Comparison of ENCODE assay signal across 8 cellular contexts in genomic region chr16:30209032-30209431, GRCh38. TPM values are rescaled to one million over a fixed set of nuclear protein-coding genes. Genes with fewer than 3 reads are reported as not detected.
DNase-seq lines count a peak whose midpoint lies in the region; ATAC-seq and TF ChIP-seq lines count a peak whose summit lies in the region.
"Not testable (repeated sequence)": the region's sequence is repeated elsewhere in the genome, so short reads cannot be mapped to it uniquely, and the experiment has no call there.

No MANE protein-coding gene starts in this region.

- TF ChIP-seq CTCF in CD14-positive monocyte (IDR thresholded peaks at IDR 0.05); colonic mucosa (IDR thresholded peaks at IDR 0.05); heart right ventricle (IDR thresholded peaks at IDR 0.05); mucosa of descending colon (IDR thresholded peaks at IDR 0.05): not testable (repeated sequence)

- not testable (repeated sequence) for H3K9me3 Mint-ChIP-seq in CD14-positive monocyte; activated CD4-positive, alpha-beta memory T cell treated with anti-CD3 and anti-CD28 coated beads, Interleukin-2, amount 10 ng/mL, durations not matched to agents 7 days and 5 days; stimulated activated effector memory CD8-positive, alpha-beta T cell treated with anti-CD3 and anti-CD28 coated beads, Interleukin-12 subunit alpha, Interleukin-12 subunit beta, amount 100 ng/mL, for 72 hours

- ATAC-seq in heart right ventricle (peak in 7 of 8 donors; percentile 59 to 88 (median 74)), mucosa of descending colon (peak; percentile 74)
- ATAC-seq in stimulated activated effector memory CD8-positive, alpha-beta T cell treated with anti-CD3 and anti-CD28 coated beads, Interleukin-12 subunit alpha, Interleukin-12 subunit beta, amount 100 ng/mL, for 72 hours: peak; percentile 34

- DNase-seq in CD14-positive monocyte (ENCODE audit: low spot score): peak; percentile 42
- peak; percentile 19 for DNase-seq in T follicular helper cell (ENCODE audit: low read depth)
- DNase-seq in activated CD4-positive, alpha-beta memory T cell treated with anti-CD3 and anti-CD28 coated beads, Interleukin-2, amount 10 ng/mL, durations not matched to agents 7 days and 5 days: peak; percentile 64
- peak; percentile 47 for DNase-seq in activated naive CD4-positive, alpha-beta T cell treated with Interleukin-2 at 50 U/mL for 16 hours
- peak; percentile 73 for DNase-seq in colonic mucosa
- DNase-seq in heart right ventricle: peak in 1 of 2 donors; percentile 51
- peak in 2 of 3 donors; percentile 77 to 87 for DNase-seq in mucosa of descending colon
- peak in 1 of 2 donors; percentile 53 for DNase-seq in stimulated activated effector memory CD8-positive, alpha-beta T cell treated with anti-CD3 and anti-CD28 coated beads, Interleukin-12 subunit alpha, Interleukin-12 subunit beta, amount 100 ng/mL, for 72 hours (ENCODE audit: low spot score in 2 of 2)

- intact Hi-C loops in CD14-positive monocyte (cut with micrococcal nuclease); colonic mucosa (cut with DNase I); heart right ventricle (cut with DNase I); mucosa of descending colon (cut with DNase I, micrococcal nuclease): not testable (repeated sequence)

- not testable (repeated sequence) for H3K27ac Mint-ChIP-seq in CD14-positive monocyte; stimulated activated effector memory CD8-positive, alpha-beta T cell treated with anti-CD3 and anti-CD28 coated beads, Interleukin-12 subunit alpha, Interleukin-12 subunit beta, amount 100 ng/mL, for 72 hours
- H3K27ac Mint-ChIP-seq in activated CD4-positive, alpha-beta memory T cell treated with anti-CD3 and anti-CD28 coated beads, Interleukin-2, amount 10 ng/mL, durations not matched to agents 7 days and 5 days: peak overlapping the region; percentile 40

- not testable (repeated sequence) for H3K36me3 ChIP-seq in colonic mucosa; heart right ventricle; mucosa of descending colon (ENCODE audit: low read depth)

- not testable (repeated sequence) for H3K27me3 ChIP-seq in colonic mucosa, heart right ventricle

- H3K27ac ChIP-seq in colonic mucosa, heart right ventricle: not testable (repeated sequence)

- not testable (repeated sequence) for H3K27me3 Mint-ChIP-seq in CD14-positive monocyte (ENCODE audit: low read depth in 3 of 3); activated CD4-positive, alpha-beta memory T cell treated with anti-CD3 and anti-CD28 coated beads, Interleukin-2, amount 10 ng/mL, durations not matched to agents 7 days and 5 days

- not testable (repeated sequence) for H3K4me3 ChIP-seq in colonic mucosa, heart right ventricle, mucosa of descending colon

- not testable (repeated sequence) for H3K4me3 Mint-ChIP-seq in CD14-positive monocyte; stimulated activated effector memory CD8-positive, alpha-beta T cell treated with anti-CD3 and anti-CD28 coated beads, Interleukin-12 subunit alpha, Interleukin-12 subunit beta, amount 100 ng/mL, for 72 hours
- peak overlapping the region; percentile 39 for H3K4me3 Mint-ChIP-seq in activated CD4-positive, alpha-beta memory T cell treated with anti-CD3 and anti-CD28 coated beads, Interleukin-2, amount 10 ng/mL, durations not matched to agents 7 days and 5 days

- CTCF ChIA-PET in activated CD4-positive, alpha-beta memory T cell treated with anti-CD3 and anti-CD28 coated beads, Interleukin-2, amount 10 ng/mL, durations not matched to agents 7 days and 5 days (lab: Charles Lee): not testable (repeated sequence)

- not testable (repeated sequence) for H3K9me3 ChIP-seq in colonic mucosa, heart right ventricle, mucosa of descending colon

- 21 to 78% methylated on average over 4 of the region's 6 CpGs for WGBS in heart right ventricle, 2 donors

- H3K4me1 Mint-ChIP-seq in CD14-positive monocyte; activated CD4-positive, alpha-beta memory T cell treated with anti-CD3 and anti-CD28 coated beads, Interleukin-2, amount 10 ng/mL, durations not matched to agents 7 days and 5 days; stimulated activated effector memory CD8-positive, alpha-beta T cell treated with anti-CD3 and anti-CD28 coated beads, Interleukin-12 subunit alpha, Interleukin-12 subunit beta, amount 100 ng/mL, for 72 hours: not testable (repeated sequence)

- H3K36me3 Mint-ChIP-seq in CD14-positive monocyte; activated CD4-positive, alpha-beta memory T cell treated with anti-CD3 and anti-CD28 coated beads, Interleukin-2, amount 10 ng/mL, durations not matched to agents 7 days and 5 days (ENCODE audit: low read depth); stimulated activated effector memory CD8-positive, alpha-beta T cell treated with anti-CD3 and anti-CD28 coated beads, Interleukin-12 subunit alpha, Interleukin-12 subunit beta, amount 100 ng/mL, for 72 hours: not testable (repeated sequence)

- POLR2A ChIA-PET in activated CD4-positive, alpha-beta memory T cell treated with anti-CD3 and anti-CD28 coated beads, Interleukin-2, amount 10 ng/mL, durations not matched to agents 7 days and 5 days (lab: Charles Lee): not testable (repeated sequence)

- H3K9ac ChIP-seq in colonic mucosa (ENCODE audit: low read depth in 2 of 2, low read length in 2 of 2): not testable (repeated sequence)

- H3K4me1 ChIP-seq in colonic mucosa; heart right ventricle; mucosa of descending colon (ENCODE audit: low read depth): not testable (repeated sequence)

RNA-seq across cellular contexts. Expression of gene SULT1A3, which starts 10.0 kb away (rescaled TPM):
- polyA plus RNA-seq in CD14-positive monocyte (10 to 100 TPM; 20.9 to 28.3 TPM), heart right ventricle (10 to 100 TPM in 1 of 2 donors, 1 to 10 TPM in 1; 9.8 to 35.0 TPM)
- total RNA-seq in activated CD4-positive, alpha-beta memory T cell treated with anti-CD3 and anti-CD28 coated beads, Interleukin-2, amount 10 ng/mL, durations not matched to agents 7 days and 5 days: 10 to 100 TPM; 23.3 to 28.4 TPM
- total RNA-seq in colonic mucosa (10 to 100 TPM; 47.8 to 59.0 TPM), heart right ventricle (10 to 100 TPM in 2 of 10 donors, 1 to 10 TPM in 7, under 1 TPM in 1; 0.59 to 14.5 (median 5.9) TPM), mucosa of descending colon (10 to 100 TPM; 37.1 to 96.5 (median 66.7) TPM)

RNA-seq across cellular contexts. Expression of gene SLX1A, which starts 15.4 kb away (rescaled TPM):
- 100 to 1,000 TPM; 162 to 163 TPM for polyA plus RNA-seq in CD14-positive monocyte
- 100 to 1,000 TPM; 102 to 149 TPM for total RNA-seq in activated CD4-positive, alpha-beta memory T cell treated with anti-CD3 and anti-CD28 coated beads, Interleukin-2, amount 10 ng/mL, durations not matched to agents 7 days and 5 days
- total RNA-seq in colonic mucosa: 100 to 1,000 TPM in 1 of 2 donors, 10 to 100 TPM in 1; 70.2 to 114 TPM
- 10 to 100 TPM in 8 of 10 donors, 1 to 10 TPM in 2; 8.3 to 29.0 (median 17.7) TPM for total RNA-seq in heart right ventricle
- 10 to 100 TPM; 56.6 to 57.8 TPM for polyA plus RNA-seq in heart right ventricle
- total RNA-seq in mucosa of descending colon: 100 to 1,000 TPM in 1 of 3 donors, 10 to 100 TPM in 2; 52.8 to 100 (median 68.0) TPM

RNA-seq across cellular contexts. Expression of gene BOLA2B, which starts 15.6 kb away (rescaled TPM):
- 100 to 1,000 TPM; 105 to 160 TPM for polyA plus RNA-seq in CD14-positive monocyte
- total RNA-seq in activated CD4-positive, alpha-beta memory T cell treated with anti-CD3 and anti-CD28 coated beads, Interleukin-2, amount 10 ng/mL, durations not matched to agents 7 days and 5 days: 100 to 1,000 TPM; 145 to 146 TPM
- total RNA-seq in colonic mucosa: 100 to 1,000 TPM; 109 to 237 TPM
- 10 to 100 TPM; 38.2 to 74.4 (median 55.8) TPM for total RNA-seq in heart right ventricle
- polyA plus RNA-seq in heart right ventricle: 100 to 1,000 TPM; 193 to 226 TPM
- 100 to 1,000 TPM in 2 of 3 donors, 10 to 100 TPM in 1; 67.8 to 187 (median 152) TPM for total RNA-seq in mucosa of descending colon

RNA-seq across cellular contexts. Expression of gene CORO1A, which starts 25.6 kb away (rescaled TPM):
- polyA plus RNA-seq in CD14-positive monocyte (1,000 to 10,000 TPM; 1,314 to 1,346 TPM), heart right ventricle (10 to 100 TPM; 11.5 to 15.3 TPM)
- 1,000 to 10,000 TPM; 1,737 to 1,754 TPM for total RNA-seq in activated CD4-positive, alpha-beta memory T cell treated with anti-CD3 and anti-CD28 coated beads, Interleukin-2, amount 10 ng/mL, durations not matched to agents 7 days and 5 days
- total RNA-seq in colonic mucosa (10 to 100 TPM; 16.5 to 20.0 TPM), heart right ventricle (10 to 100 TPM in 3 of 10 donors, 1 to 10 TPM in 7; 3.3 to 54.6 (median 5.5) TPM), mucosa of descending colon (10 to 100 TPM; 24.2 to 42.0 (median 25.2) TPM)

RNA-seq across cellular contexts. Expression of gene NPIPB13, which starts 39.2 kb away (rescaled TPM):
- polyA plus RNA-seq in CD14-positive monocyte: not detected
- 1 to 10 TPM; 5.1 to 9.8 TPM for total RNA-seq in activated CD4-positive, alpha-beta memory T cell treated with anti-CD3 and anti-CD28 coated beads, Interleukin-2, amount 10 ng/mL, durations not matched to agents 7 days and 5 days
- total RNA-seq in colonic mucosa: 10 to 100 TPM in 1 of 2 donors, 1 to 10 TPM in 1; 1.6 to 10.4 TPM
- total RNA-seq in heart right ventricle: 1 to 10 TPM in 8 of 10 donors, not detected in 2; 2.5 to 8.2 (median 4.6) TPM
- 1 to 10 TPM; 2.0 to 9.8 TPM for polyA plus RNA-seq in heart right ventricle
- total RNA-seq in mucosa of descending colon: 10 to 100 TPM; 15.3 to 28.5 (median 21.7) TPM
